In genomic region chr10:121316432-121316831, GRCh38 we compare ENCODE assay signal across 35 cellular contexts.
"Had no signal": no experiment of that assay in that cellular context is flagged by ENCODE, and none has a peak within 500 bp of the region (broad histone marks: within the 10 kb centered on the region; RNA-seq: fewer than 3 reads in every experiment).

No MANE protein-coding gene starts in this region.

- DNase-seq: Karpas-422, Kasumi-1, MG63, MM.1S, MV-4-11, NCI-H1048, NCI-H1092, NCI-H1092 treated with DMSO at 0.1 percent for 48 hours, NCI-H1105, NCI-H1105 treated with DMSO at 0.1 percent for 48 hours, NCI-H1417, NCI-H1417 treated with DMSO at 0.1 percent for 48 hours, NCI-H1436, NCI-H1436 treated with DMSO at 0.1 percent for 48 hours, NCI-H146, NCI-H1694, NCI-H1694 treated with DMSO at 0.1 percent for 48 hours, NCI-H187, NCI-H187 treated with DMSO at 0.1 percent for 48 hours, NCI-H1930, NCI-H2029, NCI-H2029 treated with DMSO at 0.1 percent for 48 hours, NCI-H2081, NCI-H2081 treated with DMSO at 0.1 percent for 48 hours, NCI-H2107, NCI-H2171, NCI-H2171 treated with DMSO at 0.1 percent for 48 hours, NCI-H2227 treated with DMSO at 0.1 percent for 48 hours, NCI-H226, NCI-H345, NCI-H446, NCI-H446 treated with DMSO at 0.1 percent for 48 hours, NCI-H510A, NCI-H510A treated with DMSO at 0.1 percent for 48 hours had no signal

- H3K9me3 ChIP-seq: MG63 had no signal

- H3K36me3 ChIP-seq: MG63 had no signal

- H3K27me3 ChIP-seq: MG63 had no signal

- H3K4me3 ChIP-seq: MG63 had no signal

- H3K27ac ChIP-seq: KMS-11 had no signal
